Comparison of ENCODE assay signal across 10 cellular contexts in the genomic region with DNA sequence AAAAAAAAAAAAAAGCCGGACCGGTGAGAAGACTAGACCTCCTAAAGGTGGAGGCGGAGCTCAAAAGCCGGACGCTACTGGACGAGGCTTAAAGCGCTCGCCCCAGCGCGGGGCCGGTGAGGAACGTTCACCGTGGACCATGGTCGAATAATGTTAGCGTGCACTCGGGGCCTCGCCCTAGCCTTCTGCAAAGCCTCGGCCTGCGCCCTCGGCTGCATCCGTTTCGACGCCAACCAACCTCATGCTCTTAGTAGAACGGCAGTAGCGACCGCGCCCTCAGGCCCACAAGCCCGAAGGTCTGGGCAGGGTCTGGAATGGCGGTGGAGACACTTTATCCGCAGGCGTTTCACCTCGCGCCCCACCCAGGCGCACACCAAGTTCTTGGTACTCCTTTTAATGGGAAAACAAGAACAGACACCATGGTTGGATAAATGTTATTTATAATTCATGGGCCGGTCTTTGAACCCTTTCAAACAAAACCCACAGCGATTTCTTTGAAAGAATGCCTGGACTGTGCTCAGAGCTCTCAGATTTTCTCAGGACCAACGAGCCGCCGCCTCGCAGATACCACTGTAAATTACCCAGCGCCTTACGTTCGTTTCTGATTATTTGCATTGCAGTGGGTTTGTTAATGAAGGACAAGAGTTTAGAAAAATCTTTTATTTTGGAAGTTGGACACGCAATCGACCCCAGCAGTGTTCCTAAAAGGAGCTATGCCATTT. TPM values are rescaled to one million over a fixed set of nuclear protein-coding genes. Genes with fewer than 3 reads are reported as not detected.
DNase-seq lines count a peak whose midpoint lies in the region; ATAC-seq, FAIRE-seq and TF ChIP-seq lines count a peak whose summit lies in the region.
"Had no signal": no experiment of that assay in that cellular context is flagged by ENCODE, and none has a peak within 500 bp of the region (broad histone marks: within the 10 kb centered on the region; RNA-seq: fewer than 3 reads in every experiment).

No MANE protein-coding gene starts in this region.

- no peak overlapping the region for H3K23ac ChIP-seq in H1 (ENCODE audit: insufficient read length)

- H3K9ac ChIP-seq in OCI-LY1 (ENCODE audit: low read length): no peak overlapping the region; the same call in 1 of the 2 replicates
- H3K9ac ChIP-seq in H1 (replicated peaks in 1 of 4; ENCODE audit: extremely low read depth in 1 of 4, low read depth in 3 of 4, low read length in 3 of 4): peak overlapping the region in 1 of 4 experiments; percentile 82; a peak in 1 of 7 replicates

- H3K4ac ChIP-seq in H1 (replicated peaks; ENCODE audit: insufficient read length, low read depth, low read length): no peak overlapping the region

- ATAC-seq in psoas muscle (no peak), HG03175 (IDR thresholded peaks at IDR 0.05; ENCODE audit: unreplicated experiment) (no peak), HG03457 (IDR thresholded peaks at IDR 0.05; ENCODE audit: unreplicated experiment) (no peak)

- H3K9me3 ChIP-seq in OCI-LY1 (ENCODE audit: low read length): no peaks in the 10 kb centered on the region
- no peaks in the 10 kb centered on the region; a peak in 1 of 4 replicates for H3K9me3 ChIP-seq in H1 (ENCODE audit: insufficient read depth in 2 of 2, low read depth in 1 of 2, low read length in 1 of 2)
- H3K9me3 ChIP-seq in psoas muscle: no peaks in the 10 kb centered on the region
- H3K9me3 ChIP-seq: ascending aorta, prostate gland had no signal

- no peak for TF ChIP-seq RAD21 in H1 (IDR thresholded peaks at IDR 0.05 in 1 of 2, conservative IDR thresholded peaks at IDR 0.05 in 1 of 2; ENCODE audit: low read depth in 2 of 2, low read length in 2 of 2)

- H2BK15ac ChIP-seq in H1 (ENCODE audit: low read length): no peak overlapping the region; the same call in 1 of the 2 replicates

- no peaks in the 10 kb centered on the region for H3K27me3 ChIP-seq in OCI-LY1 (ENCODE audit: insufficient read depth, low read length)
- H3K27me3 ChIP-seq in H1 (replicated peaks in 1 of 4; ENCODE audit: control insufficient read depth in 3 of 4, extremely low read depth in 1 of 4, insufficient read depth in 3 of 4, low read length in 3 of 4): peaks cover 32 to 64% (median 55%) of the 10 kb centered on the region in 4 experiments
- H3K27me3 ChIP-seq in psoas muscle (ENCODE audit: insufficient read depth in 3 of 3, low read length in 2 of 3): peaks cover 0 to 72% (median 55%) of the 10 kb centered on the region in 3 donors

- peak overlapping the region; percentile 91; the same call in 1 of the 2 replicates for H2BK5ac ChIP-seq in H1 (ENCODE audit: low read depth, low read length)

- peak overlapping the region; percentile 69 for H3K4me2 ChIP-seq in OCI-LY1 (ENCODE audit: low read length)
- H3K4me2 ChIP-seq in H1 (ENCODE audit: insufficient read depth in 1 of 2, low read depth in 2 of 2, low read length in 2 of 2): peak overlapping the region; percentile 80 to 84

- no peaks in the 10 kb centered on the region for H3K36me3 ChIP-seq in OCI-LY1 (ENCODE audit: insufficient read depth, low read length)
- H3K36me3 ChIP-seq in H1 (ENCODE audit: control insufficient read depth in 2 of 4, insufficient read depth in 4 of 4, low read length in 3 of 4): peaks cover 0 to 10% (median 0%) of the 10 kb centered on the region in 4 experiments; a peak in 1 of 8 replicates
- H3K36me3 ChIP-seq in psoas muscle (ENCODE audit: insufficient read depth in 1 of 2, low read depth in 1 of 2): no peaks in the 10 kb centered on the region
- H3K36me3 ChIP-seq: ascending aorta, prostate gland had no signal

- DNase-seq in GM10266 (ENCODE audit: extremely low spot score): peak; percentile 22
- peak in 1 of 2 experiments; percentile 73 for DNase-seq in H1 (ENCODE audit: low read depth in 1 of 2, low spot score in 2 of 2)
- DNase-seq in psoas muscle: no peak
- no peak for DNase-seq in NCI-H748 (lab: John Stamatoyannopoulos, UW; ENCODE audit: unreplicated experiment)
- no peak for DNase-seq in kidney glomerular epithelial cell (lab: John Stamatoyannopoulos, UW)

- H3K27ac ChIP-seq in OCI-LY1 (ENCODE audit: low read depth, low read length, poor library complexity, severe bottlenecking) (no peak overlapping the region), H1 (ENCODE audit: low read depth, low read length) (no peak overlapping the region), psoas muscle (no peak overlapping the region)
- H3K27ac ChIP-seq: ascending aorta had no signal

- peak overlapping the region; percentile 67 for H3K56ac ChIP-seq in H1 (replicated peaks; ENCODE audit: insufficient read length, low read depth, low read length)

- H3K18ac ChIP-seq in H1 (ENCODE audit: extremely low read depth, low read length): peak overlapping the region; percentile 78

- no peak overlapping the region for H2AK5ac ChIP-seq in H1 (ENCODE audit: low read depth, low read length)

- peak overlapping the region; percentile 27 for H4K91ac ChIP-seq in H1 (replicated peaks; ENCODE audit: insufficient read length, low read length)

- no peak overlapping the region for H3K14ac ChIP-seq in H1 (ENCODE audit: insufficient read length)

- FAIRE-seq in H1 (lab: Jason Lieb, UNC): no peak

- intact Hi-C loops in psoas muscle (cut with DNase I): no loop called here

- no peak for TF ChIP-seq EP300 in H1 (IDR thresholded peaks at IDR 0.05; ENCODE audit: borderline replicate concordance in 1 of 2, low read depth in 2 of 2, low read length in 2 of 2)

- H4K5ac ChIP-seq in H1 (ENCODE audit: insufficient read length, low read depth, low read length): peak overlapping the region; percentile 51

- CTCF ChIA-PET in H1 (lab: Charles Lee; ENCODE audit: partially characterized antibody): interaction anchor here (0.6 to 9.2 kb wide), 13 partner anchors 11 to 551 kb away, joined by 3 to 130 read pairs (median 9); no protein-coding TSS in a partner anchor

- no peaks in the 10 kb centered on the region for H3K79me1 ChIP-seq in H1 (ENCODE audit: low read depth, low read length)

- peak overlapping the region; percentile 55 for H3K4me3 ChIP-seq in OCI-LY1 (ENCODE audit: low read depth, low read length, poor library complexity, severe bottlenecking)
- peak overlapping the region; percentile 41 to 63 (median 51) for H3K4me3 ChIP-seq in H1 (ENCODE audit: extremely low read depth in 1 of 4, insufficient read depth in 2 of 4, low read depth in 3 of 4, low read length in 4 of 4)
- peak overlapping the region; percentile 4 for H3K4me3 ChIP-seq in psoas muscle
- H3K4me3 ChIP-seq: ascending aorta had no signal

- H2BK120ac ChIP-seq in H1 (replicated peaks; ENCODE audit: low read depth, low read length): peak overlapping the region; percentile 21

- H3K79me2 ChIP-seq in OCI-LY1 (ENCODE audit: insufficient read depth, low read length) (no peaks in the 10 kb centered on the region), H1 (ENCODE audit: control insufficient read depth in 1 of 2, insufficient read depth in 2 of 2, low read length in 2 of 2) (no peaks in the 10 kb centered on the region)

- no peaks in the 10 kb centered on the region for H4K20me1 ChIP-seq in OCI-LY1 (ENCODE audit: insufficient read depth, low read length)
- peaks cover 10 to 21% of the 10 kb centered on the region in 2 experiments for H4K20me1 ChIP-seq in H1 (replicated peaks in 1 of 2; ENCODE audit: control insufficient read depth in 1 of 2, insufficient read depth in 2 of 2, low read length in 2 of 2)

- H2BK20ac ChIP-seq in H1 (ENCODE audit: low read length): peak overlapping the region; percentile 72; the same call in 1 of the 2 replicates

- H3F3A ChIP-seq in OCI-LY1 (ENCODE audit: insufficient read depth, low read length): no peaks in the 10 kb centered on the region; the same call in 1 of the 2 replicates

- H3K4me1 ChIP-seq in OCI-LY1 (ENCODE audit: insufficient read depth, low read length, severe bottlenecking): peaks cover 49% of the 10 kb centered on the region
- peaks cover 0 to 28% (median 16%) of the 10 kb centered on the region in 4 experiments; a peak in 6 of 7 replicates for H3K4me1 ChIP-seq in H1 (replicated peaks in 1 of 4; ENCODE audit: control insufficient read depth in 3 of 4, insufficient read depth in 4 of 4, low read length in 3 of 4)
- H3K4me1 ChIP-seq in psoas muscle: peaks cover 33% of the 10 kb centered on the region

- TF ChIP-seq POLR2A in H1 (IDR thresholded peaks at IDR 0.05; ENCODE audit: control extremely low read depth in 1 of 2, low read depth in 2 of 2, low read length in 2 of 2): no peak

- H2BK12ac ChIP-seq in H1 (ENCODE audit: low read depth, low read length): peak overlapping the region; percentile 99

- H4K8ac ChIP-seq in H1 (ENCODE audit: extremely low read depth, insufficient read depth, low read length): peak overlapping the region; percentile 90

- POLR2A ChIA-PET in H1 (lab: Charles Lee; ENCODE audit: partially characterized antibody): interaction anchor here (0.6 to 4.8 kb wide), 17 partner anchors 8 to 1085 kb away, joined by 3 to 55 read pairs (median 5); a partner anchor contains a TSS

- H2AFZ ChIP-seq in OCI-LY1 (ENCODE audit: low read length) (no peak overlapping the region), H1 (ENCODE audit: low read length) (peak overlapping the region; percentile 49; the same call in 1 of the 2 replicates)

- WGBS in H1 (ENCODE audit: extremely low coverage in 1 of 2, insufficient coverage in 1 of 2, insufficient read length in 1 of 2, insufficient replicate concordance in 2 of 2, low coverage in 1 of 2, low lambda C conversion rate in 2 of 2, missing lambda C conversion rate in 1 of 2), 2 experiments: 4% methylated on average over 42 of the region's 45 CpGs; no CpG with 5 or more reads in 1 of the 2 experiments
- 8 to 14% (median 11%) methylated on average over 43 to 45 of the region's 45 CpGs for WGBS in psoas muscle, 3 donors

- H3K9me2 ChIP-seq in OCI-LY1 (ENCODE audit: low read depth, low read length): no peaks in the 10 kb centered on the region

- TF ChIP-seq CTCF in GM10266 (IDR thresholded peaks at IDR 0.05; ENCODE audit: control insufficient read depth, insufficient read depth, low read depth, missing control alignments) (no peak), OCI-LY1 (IDR thresholded peaks at IDR 0.05; ENCODE audit: low read length) (no peak), H1 (IDR thresholded peaks at IDR 0.05; ENCODE audit: control extremely low read depth in 1 of 3, insufficient read depth in 1 of 3, low read depth in 1 of 3, low read length in 3 of 3) (no peak), psoas muscle (IDR thresholded peaks at IDR 0.05) (no peak)

- peaks cover 6% of the 10 kb centered on the region; the same call in 1 of the 2 replicates for H3K23me2 ChIP-seq in H1 (ENCODE audit: low read depth, low read length)

RNA-seq across cellular contexts. Expression of a gene that starts 1.3 kb away (rescaled TPM):
- 0.33 and 0.99 TPM in 2 replicates for total RNA-seq in H1 (2021; fragmentation: NEBNext Ultra II Directional; extraction: Animal tissue kit (Norgen Biotek cat#: 25700))
- polyA plus RNA-seq in H1 (2011; rRNA removed) (0.32 and 0.82 TPM in 2 replicates), psoas muscle (not detected)
- polyA plus RNA-seq in H1 (2011; cell fraction: cytosol; rRNA removed): 0.78 TPM
- 2.6 TPM for polyA plus RNA-seq in H1 (2011; cell fraction: nucleus; rRNA removed)
- polyA plus RNA-seq in H1 (2012, experiment 1 of 2): 0.29 to 0.43 TPM (median 0.29 TPM) in 3 of 4 replicates, not detected in the other
- 0.17 TPM for polyA plus RNA-seq in H1 (2012, experiment 2 of 2)
- polyA plus RNA-seq in H1 (2013, experiment 1 of 2): 0.24 TPM
- 0.42 TPM for polyA plus RNA-seq in H1 (2013, experiment 2 of 2)
- polyA minus RNA-seq in H1 (2011; rRNA and poly(A)+ RNA removed): 0.16 TPM in 1 of 2 replicates, not detected in the other
- polyA minus RNA-seq in H1 (2011; cell fraction: cytosol; rRNA and poly(A)+ RNA removed): not detected
- not detected for polyA minus RNA-seq in H1 (2011; cell fraction: nucleus; rRNA and poly(A)+ RNA removed)
- not detected for total RNA-seq in psoas muscle
- total RNA-seq: ascending aorta had no signal

RNA-seq across cellular contexts. Expression of a gene that starts 24.0 kb away (rescaled TPM):
- 90.0 TPM in 2 replicates for total RNA-seq in H1 (2021; fragmentation: NEBNext Ultra II Directional; extraction: Animal tissue kit (Norgen Biotek cat#: 25700))
- polyA plus RNA-seq in H1 (2011; rRNA removed) (30.2 and 60.9 TPM in 2 replicates), psoas muscle (100 to 1,000 TPM; 257 to 368 (median 276) TPM)
- polyA plus RNA-seq in H1 (2011; cell fraction: cytosol; rRNA removed): 87.9 TPM
- 30.6 TPM for polyA plus RNA-seq in H1 (2011; cell fraction: nucleus; rRNA removed)
- 108 to 113 TPM (median 108 TPM) in 4 replicates for polyA plus RNA-seq in H1 (2012, experiment 1 of 2)
- polyA plus RNA-seq in H1 (2012, experiment 2 of 2): 10.1 TPM
- polyA plus RNA-seq in H1 (2013, experiment 1 of 2): 41.8 TPM
- 44.3 TPM for polyA plus RNA-seq in H1 (2013, experiment 2 of 2)
- polyA minus RNA-seq in H1 (2011; rRNA and poly(A)+ RNA removed): 66.7 and 106 TPM in 2 replicates
- 24.8 TPM for polyA minus RNA-seq in H1 (2011; cell fraction: cytosol; rRNA and poly(A)+ RNA removed)
- polyA minus RNA-seq in H1 (2011; cell fraction: nucleus; rRNA and poly(A)+ RNA removed): 25.5 TPM
- total RNA-seq in psoas muscle: 100 to 1,000 TPM; 258 to 315 (median 279) TPM

Comparison
In these comparisons a context has a peak if more than half of its experiments do, and no peak if none do; other contexts are left out.
1. H3K4me3 ChIP-seq: peak in every context shown above with its lines; median percentile 55 in OCI-LY1; 51 in H1; 4 in psoas muscle.